ENCODE assay signal across 2 cellular contexts in the genomic region with DNA sequence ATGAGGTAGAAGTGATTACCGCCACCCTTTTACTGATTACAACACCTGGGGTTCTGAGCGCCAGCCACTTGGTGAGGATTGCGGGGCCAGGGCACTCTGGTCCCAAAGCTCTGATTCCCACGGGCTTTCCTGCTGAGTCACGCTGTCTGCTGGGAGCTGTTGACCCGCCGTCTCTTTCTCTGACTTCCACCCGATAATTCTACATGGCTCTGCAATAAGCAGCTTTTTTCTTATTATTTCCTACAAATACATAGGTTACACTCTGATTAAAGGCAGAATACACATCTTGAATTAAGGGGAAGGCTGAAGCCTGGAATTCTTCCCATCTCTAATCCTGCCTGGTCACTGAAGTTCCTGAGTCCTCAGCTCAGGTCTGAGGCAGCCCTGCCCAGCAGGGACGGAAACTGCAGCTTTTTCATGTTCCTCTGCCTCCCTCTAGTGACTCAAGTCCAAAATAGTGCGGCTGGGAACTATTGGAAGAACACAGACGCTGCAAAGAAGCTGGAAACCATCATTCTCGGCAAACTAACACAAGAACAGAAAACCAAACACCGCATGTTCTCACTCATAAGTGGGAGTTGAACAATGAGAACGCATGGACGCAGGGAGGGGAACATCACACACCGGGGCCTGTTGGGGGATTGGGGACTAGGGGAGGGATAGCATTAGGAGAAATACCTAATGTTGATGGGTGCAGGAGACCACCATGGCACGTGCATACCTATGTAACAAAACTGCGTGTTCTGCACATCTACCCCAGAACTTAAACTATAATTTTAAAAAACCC.
A peak's percentile ranks its signal among the peaks of the same experiment; 100 is the strongest.
TF ChIP-seq lines count a peak whose summit lies in the region.

No MANE protein-coding gene starts in this region.

TF ChIP-seq in HEK293, 187 proteins besides CTCF, POLR2A, EP300 and RAD21 (continued from another document and continues in another):
- TF ChIP-seq, protein P1, sequence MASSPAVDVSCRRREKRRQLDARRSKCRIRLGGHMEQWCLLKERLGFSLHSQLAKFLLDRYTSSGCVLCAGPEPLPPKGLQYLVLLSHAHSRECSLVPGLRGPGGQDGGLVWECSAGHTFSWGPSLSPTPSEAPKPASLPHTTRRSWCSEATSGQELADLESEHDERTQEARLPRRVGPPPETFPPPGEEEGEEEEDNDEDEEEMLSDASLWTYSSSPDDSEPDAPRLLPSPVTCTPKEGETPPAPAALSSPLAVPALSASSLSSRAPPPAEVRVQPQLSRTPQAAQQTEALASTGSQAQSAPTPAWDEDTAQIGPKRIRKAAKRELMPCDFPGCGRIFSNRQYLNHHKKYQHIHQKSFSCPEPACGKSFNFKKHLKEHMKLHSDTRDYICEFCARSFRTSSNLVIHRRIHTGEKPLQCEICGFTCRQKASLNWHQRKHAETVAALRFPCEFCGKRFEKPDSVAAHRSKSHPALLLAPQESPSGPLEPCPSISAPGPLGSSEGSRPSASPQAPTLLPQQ (tag by site-specific recombination; IDR thresholded peaks at IDR 0.05): no peak
- TF ChIP-seq ZSCAN23 (tag by site-specific recombination; IDR thresholded peaks at IDR 0.05) (no peak), ZXDB (tag by site-specific recombination; IDR thresholded peaks at IDR 0.05) (peak; percentile 36; the same call in 1 of the 2 replicates), TRIM28 (IDR thresholded peaks at IDR 0.05; ENCODE audit: borderline replicate concordance, low read length) (no peak), ZNF404 (tag by site-specific recombination; IDR thresholded peaks at IDR 0.05) (no peak), ZNF121 (tag by site-specific recombination; IDR thresholded peaks at IDR 0.05) (no peak), ZNF394 (tag by site-specific recombination; IDR thresholded peaks at IDR 0.05; ENCODE audit: borderline replicate concordance) (peak; percentile 54), ZNF211 (tag by site-specific recombination; IDR thresholded peaks at IDR 0.05; ENCODE audit: low read depth) (no peak), ELK4 (IDR thresholded peaks at IDR 0.05; ENCODE audit: borderline replicate concordance, low read depth, low read length) (no peak), ZNF449 (tag by site-specific recombination; IDR thresholded peaks at IDR 0.05) (no peak), ZNF561 (tag by site-specific recombination; IDR thresholded peaks at IDR 0.05; ENCODE audit: borderline replicate concordance) (0 out of 2 replicates have a peak, but pooled peaks have one; percentile 26), ZSCAN30 (tag by site-specific recombination; IDR thresholded peaks at IDR 0.05) (peak; percentile 76; the same call in 1 of the 2 replicates), SCRT2 (tag by site-specific recombination; IDR thresholded peaks at IDR 0.05) (no peak), ZFP3 (tag by site-specific recombination; IDR thresholded peaks at IDR 0.05; ENCODE audit: low read depth) (no peak), MZF1 (tag by site-specific recombination; IDR thresholded peaks at IDR 0.05; ENCODE audit: borderline replicate concordance) (no peak), KLF7 (tag by site-specific recombination; IDR thresholded peaks at IDR 0.05; ENCODE audit: borderline replicate concordance) (no peak)
- TF ChIP-seq, protein P2, sequence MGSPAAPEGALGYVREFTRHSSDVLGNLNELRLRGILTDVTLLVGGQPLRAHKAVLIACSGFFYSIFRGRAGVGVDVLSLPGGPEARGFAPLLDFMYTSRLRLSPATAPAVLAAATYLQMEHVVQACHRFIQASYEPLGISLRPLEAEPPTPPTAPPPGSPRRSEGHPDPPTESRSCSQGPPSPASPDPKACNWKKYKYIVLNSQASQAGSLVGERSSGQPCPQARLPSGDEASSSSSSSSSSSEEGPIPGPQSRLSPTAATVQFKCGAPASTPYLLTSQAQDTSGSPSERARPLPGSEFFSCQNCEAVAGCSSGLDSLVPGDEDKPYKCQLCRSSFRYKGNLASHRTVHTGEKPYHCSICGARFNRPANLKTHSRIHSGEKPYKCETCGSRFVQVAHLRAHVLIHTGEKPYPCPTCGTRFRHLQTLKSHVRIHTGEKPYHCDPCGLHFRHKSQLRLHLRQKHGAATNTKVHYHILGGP (tag by site-specific recombination; IDR thresholded peaks at IDR 0.05): no peak
- TF ChIP-seq, protein P3, sequence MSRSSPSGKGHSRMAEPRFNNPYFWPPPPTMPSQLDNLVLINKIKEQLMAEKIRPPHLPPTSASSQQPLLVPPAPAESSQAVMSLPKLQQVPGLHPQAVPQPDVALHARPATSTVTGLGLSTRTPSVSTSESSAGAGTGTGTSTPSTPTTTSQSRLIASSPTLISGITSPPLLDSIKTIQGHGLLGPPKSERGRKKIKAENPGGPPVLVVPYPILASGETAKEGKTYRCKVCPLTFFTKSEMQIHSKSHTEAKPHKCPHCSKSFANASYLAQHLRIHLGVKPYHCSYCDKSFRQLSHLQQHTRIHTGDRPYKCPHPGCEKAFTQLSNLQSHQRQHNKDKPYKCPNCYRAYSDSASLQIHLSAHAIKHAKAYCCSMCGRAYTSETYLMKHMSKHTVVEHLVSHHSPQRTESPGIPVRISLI (tag by site-specific recombination; IDR thresholded peaks at IDR 0.05): no peak

TF ChIP-seq in GM12878, 131 proteins besides CTCF, POLR2A, EP300 and RAD21 (continued from another document and continues in another):
- TF ChIP-seq MEF2A (IDR thresholded peaks at IDR 0.05; ENCODE audit: insufficient read depth, low read depth, low read length): no peak
- TF ChIP-seq RB1 (IDR thresholded peaks at IDR 0.05; ENCODE audit: borderline replicate concordance): peak; percentile 49; the same call in 1 of the 2 replicates
- no peak for TF ChIP-seq EGR1 (IDR thresholded peaks at IDR 0.05; ENCODE audit: borderline replicate concordance in 1 of 2, low read depth in 2 of 2, low read length in 2 of 2)
- no peak for TF ChIP-seq CBX5 (IDR thresholded peaks at IDR 0.05; ENCODE audit: low read depth)
- 0 out of 2 replicates have a peak, but pooled peaks have one; percentile 19 for TF ChIP-seq NBN (IDR thresholded peaks at IDR 0.05)
- no peak for TF ChIP-seq SIX5 (IDR thresholded peaks at IDR 0.05; ENCODE audit: low read depth, low read length, severe bottlenecking)
- TF ChIP-seq, protein P4, sequence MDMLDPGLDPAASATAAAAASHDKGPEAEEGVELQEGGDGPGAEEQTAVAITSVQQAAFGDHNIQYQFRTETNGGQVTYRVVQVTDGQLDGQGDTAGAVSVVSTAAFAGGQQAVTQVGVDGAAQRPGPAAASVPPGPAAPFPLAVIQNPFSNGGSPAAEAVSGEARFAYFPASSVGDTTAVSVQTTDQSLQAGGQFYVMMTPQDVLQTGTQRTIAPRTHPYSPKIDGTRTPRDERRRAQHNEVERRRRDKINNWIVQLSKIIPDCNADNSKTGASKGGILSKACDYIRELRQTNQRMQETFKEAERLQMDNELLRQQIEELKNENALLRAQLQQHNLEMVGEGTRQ (IDR thresholded peaks at IDR 0.05; ENCODE audit: borderline replicate concordance, low read depth, low read length): no peak
- TF ChIP-seq CEBPZ (IDR thresholded peaks at IDR 0.05; ENCODE audit: low read depth, low read length): no peak
- no peak for TF ChIP-seq BACH1 (IDR thresholded peaks at IDR 0.05; ENCODE audit: borderline replicate concordance)
- TF ChIP-seq, protein P5, sequence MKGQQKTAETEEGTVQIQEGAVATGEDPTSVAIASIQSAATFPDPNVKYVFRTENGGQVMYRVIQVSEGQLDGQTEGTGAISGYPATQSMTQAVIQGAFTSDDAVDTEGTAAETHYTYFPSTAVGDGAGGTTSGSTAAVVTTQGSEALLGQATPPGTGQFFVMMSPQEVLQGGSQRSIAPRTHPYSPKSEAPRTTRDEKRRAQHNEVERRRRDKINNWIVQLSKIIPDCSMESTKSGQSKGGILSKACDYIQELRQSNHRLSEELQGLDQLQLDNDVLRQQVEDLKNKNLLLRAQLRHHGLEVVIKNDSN (IDR thresholded peaks at IDR 0.05; ENCODE audit: borderline replicate concordance, extremely low read length, insufficient read depth, low read depth, low read length): no peak
- TF ChIP-seq HDAC2 (IDR thresholded peaks at IDR 0.05): no peak
- no peak for TF ChIP-seq JUND (IDR thresholded peaks at IDR 0.05; ENCODE audit: low read depth, low read length)
- no peak for TF ChIP-seq MEF2B (IDR thresholded peaks at IDR 0.05; ENCODE audit: partially characterized antibody, poor library complexity, severe bottlenecking)
- TF ChIP-seq STAT3 (IDR thresholded peaks at IDR 0.05; ENCODE audit: low read depth, low read length): no peak
- peak; percentile 57; the same call in 1 of the 3 replicates for TF ChIP-seq POU2F2 (IDR thresholded peaks at IDR 0.05; ENCODE audit: borderline replicate concordance, low read depth, low read length)
- no peak for TF ChIP-seq PBX3 (IDR thresholded peaks at IDR 0.05; ENCODE audit: insufficient replicate concordance, low read depth, low read length)
- TF ChIP-seq ESRRA (IDR thresholded peaks at IDR 0.05; ENCODE audit: low read length): no peak
- TF ChIP-seq TBL1XR1 (IDR thresholded peaks at IDR 0.05; ENCODE audit: low read depth, low read length): 0 out of 2 replicates have a peak, but pooled peaks have one; percentile 33
- no peak for TF ChIP-seq KLF5 (IDR thresholded peaks at IDR 0.05; ENCODE audit: partially characterized antibody)
- TF ChIP-seq MAX (IDR thresholded peaks at IDR 0.05; ENCODE audit: low read depth, low read length): 0 out of 2 replicates have a peak, but pooled peaks have one; percentile 19
- TF ChIP-seq ASH2L (IDR thresholded peaks at IDR 0.05; ENCODE audit: borderline replicate concordance, low read depth): no peak
- TF ChIP-seq ZZZ3 (IDR thresholded peaks at IDR 0.05; ENCODE audit: control insufficient read depth, insufficient read length, low read depth): no peak
- no peak for TF ChIP-seq WRNIP1 (IDR thresholded peaks at IDR 0.05; ENCODE audit: borderline replicate concordance, low read depth, low read length)
- TF ChIP-seq TCF7 (IDR thresholded peaks at IDR 0.05; ENCODE audit: borderline replicate concordance): no peak
- no peak for TF ChIP-seq NKRF (conservative IDR thresholded peaks at IDR 0.05)
- peak; percentile 50 for TF ChIP-seq SKIL (IDR thresholded peaks at IDR 0.05; ENCODE audit: low read depth, poor library complexity, severe bottlenecking)
- no peak for TF ChIP-seq SMAD5 (IDR thresholded peaks at IDR 0.05; ENCODE audit: low read depth)
- TF ChIP-seq MYB (IDR thresholded peaks at IDR 0.05; ENCODE audit: borderline replicate concordance, low read depth, low read length): no peak
